ENCODE assay signal across 22 cellular contexts in the genomic region with DNA sequence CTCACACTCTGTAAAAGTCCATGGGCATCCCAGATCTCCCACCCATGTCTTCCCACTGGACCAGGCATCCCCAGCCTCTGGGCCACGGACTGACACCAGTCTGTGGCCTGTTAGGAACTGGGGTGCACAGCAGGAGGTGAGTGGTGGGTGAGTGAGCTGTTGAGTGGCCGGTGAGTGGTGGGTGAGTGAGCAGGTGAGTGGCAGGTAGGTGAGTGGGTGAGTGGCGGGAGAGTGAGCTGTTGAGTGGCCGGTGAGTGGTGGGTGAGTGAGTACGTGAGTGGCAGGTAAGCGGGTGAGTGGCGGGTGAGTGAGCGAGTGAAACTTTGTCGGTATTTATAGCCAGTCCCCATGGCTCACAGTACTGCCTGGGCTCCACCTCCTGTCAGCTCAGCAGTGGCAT.
"Had no signal": no experiment of that assay in that cellular context is flagged by ENCODE, and none has a peak within 500 bp of the region (broad histone marks: within the 10 kb centered on the region; RNA-seq: fewer than 3 reads in every experiment).

No MANE protein-coding gene starts in this region.

- H3K4me3 ChIP-seq: body of pancreas, PC-9 had no signal

- H3K36me3 Mint-ChIP-seq: activated CD8-positive, alpha-beta memory T cell treated with anti-CD3 and anti-CD28 coated beads, Interleukin-2, amount 10 ng/mL, durations not matched to agents 7 days and 5 days; activated naive CD4-positive, alpha-beta T cell treated with anti-CD3 and anti-CD28 coated beads, Interleukin-2, amount 50 U/mL, for 24 hours had no signal

- H3K27ac Mint-ChIP-seq: activated CD4-positive, alpha-beta T cell treated with anti-CD3 and anti-CD28 coated beads, Interleukin-2, amount 10 ng/mL, durations not matched to agents 24 days and 14 days; activated CD8-positive, alpha-beta memory T cell treated with anti-CD3 and anti-CD28 coated beads, Interleukin-2, amount 10 ng/mL, durations not matched to agents 7 days and 5 days; activated naive CD4-positive, alpha-beta T cell treated with anti-CD3 and anti-CD28 coated beads, Interleukin-2, amount 50 U/mL, for 24 hours; activated T-cell treated with anti-CD3 and anti-CD28 coated beads, Interleukin-2, amount 50 U/mL, for 24 hours; activated T-helper 1 cell treated with anti-CD3 and anti-CD28 coated beads, Interleukin-12 subunit alpha, Interleukin-12 subunit beta, Interleukin-2, Interleukin-4 antibody, amounts not matched to agents 30 ng/mL and 10 ng/mL and 1 ng/mL, durations not matched to agents 14 hours and 24 hours and 36 hours; T-helper 1 cell treated with Interleukin-12 subunit alpha and Interleukin-12 subunit beta and Interleukin-4 antibody, amounts not matched to agents 30 μg/mL and 1 μg/mL, for 36 hours; WTC11 had no signal

- H3K27me3 Mint-ChIP-seq: activated CD4-positive, alpha-beta T cell treated with anti-CD3 and anti-CD28 coated beads, Interleukin-2, amount 10 ng/mL, durations not matched to agents 24 days and 14 days; activated CD8-positive, alpha-beta memory T cell treated with anti-CD3 and anti-CD28 coated beads, Interleukin-2, amount 10 ng/mL, durations not matched to agents 7 days and 5 days; activated naive CD4-positive, alpha-beta T cell treated with anti-CD3 and anti-CD28 coated beads, Interleukin-2, amount 50 U/mL, for 24 hours; activated T-cell treated with anti-CD3 and anti-CD28 coated beads, Interleukin-2, amount 50 U/mL, for 24 hours had no signal

- H3K4me1 ChIP-seq: body of pancreas had no signal

- H3K4me3 Mint-ChIP-seq: activated CD4-positive, alpha-beta T cell treated with anti-CD3 and anti-CD28 coated beads, Interleukin-2, amount 10 ng/mL, durations not matched to agents 24 days and 14 days; activated CD8-positive, alpha-beta memory T cell treated with anti-CD3 and anti-CD28 coated beads, Interleukin-2, amount 10 ng/mL, durations not matched to agents 7 days and 5 days; activated naive CD4-positive, alpha-beta T cell treated with anti-CD3 and anti-CD28 coated beads, Interleukin-2, amount 50 U/mL, for 24 hours; activated T-cell treated with anti-CD3 and anti-CD28 coated beads, Interleukin-2, amount 50 U/mL, for 24 hours; activated T-helper 1 cell treated with anti-CD3 and anti-CD28 coated beads, Interleukin-12 subunit alpha, Interleukin-12 subunit beta, Interleukin-2, Interleukin-4 antibody, amounts not matched to agents 30 ng/mL and 10 ng/mL and 1 ng/mL, durations not matched to agents 14 hours and 24 hours and 36 hours; T-helper 1 cell treated with Interleukin-12 subunit alpha and Interleukin-12 subunit beta and Interleukin-4 antibody, amounts not matched to agents 30 μg/mL and 1 μg/mL, for 36 hours; WTC11 had no signal

- H3K27me3 ChIP-seq: body of pancreas had no signal

- H3K9me3 ChIP-seq: body of pancreas had no signal

- ATAC-seq: activated CD8-positive, alpha-beta memory T cell treated with anti-CD3 and anti-CD28 coated beads, Interleukin-2, amount 10 ng/mL, durations not matched to agents 7 days and 5 days; body of pancreas had no signal

- H3K4me2 ChIP-seq: PC-9 had no signal

- H2AFZ ChIP-seq: PC-9 had no signal

- H3K4me1 Mint-ChIP-seq: activated CD4-positive, alpha-beta T cell treated with anti-CD3 and anti-CD28 coated beads, Interleukin-2, amount 10 ng/mL, durations not matched to agents 24 days and 14 days; activated CD8-positive, alpha-beta memory T cell treated with anti-CD3 and anti-CD28 coated beads, Interleukin-2, amount 10 ng/mL, durations not matched to agents 7 days and 5 days; activated naive CD4-positive, alpha-beta T cell treated with anti-CD3 and anti-CD28 coated beads, Interleukin-2, amount 50 U/mL, for 24 hours had no signal

- DNase-seq: activated CD4-positive, alpha-beta T cell treated with anti-CD3 and anti-CD28 coated beads for 1 hour; activated CD4-positive, alpha-beta T cell treated with anti-CD3 and anti-CD28 coated beads, Interleukin-2, amount 10 ng/mL, durations not matched to agents 24 days and 14 days; activated CD4-positive, alpha-beta T cell treated with anti-CD3 and anti-CD28 coated beads, Interleukin-2, amount 50 U/mL, for 48 hours; activated CD8-positive, alpha-beta memory T cell treated with anti-CD3 and anti-CD28 coated beads, Interleukin-2, amount 10 ng/mL, durations not matched to agents 7 days and 5 days; activated effector memory CD4-positive, alpha-beta T cell treated with Interleukin-2 at 50 U/mL for 16 hours; activated naive CD4-positive, alpha-beta T cell; activated T-cell treated with anti-CD3 and anti-CD28 coated beads, Interleukin-2, amount 50 U/mL, for 24 hours; aorta; body of pancreas; Kasumi-1; KBM-7; NCI-H1105 treated with DMSO at 0.1 percent for 48 hours; NCI-H1436 treated with DMSO at 0.1 percent for 48 hours; NCI-H187; NCI-H2081; PC-9; SHP77 treated with DMSO at 0.1 percent for 48 hours; T-helper 9 cell had no signal

- H3K9me3 Mint-ChIP-seq: activated CD4-positive, alpha-beta T cell treated with anti-CD3 and anti-CD28 coated beads, Interleukin-2, amount 10 ng/mL, durations not matched to agents 24 days and 14 days; activated naive CD4-positive, alpha-beta T cell treated with anti-CD3 and anti-CD28 coated beads, Interleukin-2, amount 50 U/mL, for 24 hours; activated T-cell treated with anti-CD3 and anti-CD28 coated beads, Interleukin-2, amount 50 U/mL, for 24 hours; activated T-helper 1 cell treated with anti-CD3 and anti-CD28 coated beads, Interleukin-12 subunit alpha, Interleukin-12 subunit beta, Interleukin-2, Interleukin-4 antibody, amounts not matched to agents 30 ng/mL and 10 ng/mL and 1 ng/mL, durations not matched to agents 14 hours and 24 hours and 36 hours; T-helper 1 cell treated with Interleukin-12 subunit alpha and Interleukin-12 subunit beta and Interleukin-4 antibody, amounts not matched to agents 30 μg/mL and 1 μg/mL, for 36 hours had no signal

- H3K27ac ChIP-seq: body of pancreas, PC-9 had no signal
